Comparison of ENCODE assay signal across 1 cellular context in genomic region chr20:56429496-56429895, GRCh38.
TF ChIP-seq lines count a peak whose summit lies in the region.

No MANE protein-coding gene starts in this region.

TF ChIP-seq in HepG2, 621 proteins besides CTCF, POLR2A, EP300 and RAD21:
- TF ChIP-seq CAMTA2 (CRISPR knock-in tag; IDR thresholded peaks at IDR 0.05; ENCODE audit: borderline replicate concordance) (no peak), ZNF121 (CRISPR knock-in tag; IDR thresholded peaks at IDR 0.05) (no peak), CBX1 (IDR thresholded peaks at IDR 0.05; ENCODE audit: low read depth) (no peak), BCLAF1 (IDR thresholded peaks at IDR 0.05) (no peak), ZSCAN31 (CRISPR knock-in tag; IDR thresholded peaks at IDR 0.05; ENCODE audit: low read depth) (no peak), DRAP1 (CRISPR knock-in tag; IDR thresholded peaks at IDR 0.05) (no peak), SIX4 (CRISPR knock-in tag; IDR thresholded peaks at IDR 0.05) (no peak)
